Comparison of ENCODE assay signal across 10 cellular contexts in the genomic region with DNA sequence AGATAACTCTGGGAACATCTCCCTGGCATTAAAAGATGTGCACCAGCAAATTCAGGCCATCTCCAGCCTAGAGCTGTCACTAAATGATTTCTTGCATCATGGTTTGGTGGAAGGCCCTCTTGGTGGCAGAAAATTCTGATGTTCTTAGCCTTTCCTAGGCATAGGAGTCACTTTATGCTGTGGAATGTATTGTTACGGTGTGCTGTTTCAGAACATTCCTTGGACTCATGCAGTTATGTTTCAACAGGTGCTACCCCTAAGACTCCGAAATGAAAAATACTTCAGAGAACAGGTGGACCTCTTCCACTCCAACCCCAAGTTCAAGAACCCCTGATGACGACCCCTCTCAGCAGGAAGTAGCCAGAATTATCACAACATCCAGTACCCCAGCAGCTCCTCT. TPM values are rescaled to one million over a fixed set of nuclear protein-coding genes. Genes with fewer than 3 reads are reported as not detected.
DNase-seq lines count a peak whose midpoint lies in the region; ATAC-seq and TF ChIP-seq lines count a peak whose summit lies in the region.
"Had no signal": no experiment of that assay in that cellular context is flagged by ENCODE, and none has a peak within 500 bp of the region (broad histone marks: within the 10 kb centered on the region; RNA-seq: fewer than 3 reads in every experiment).

No MANE protein-coding gene starts in this region.

- H3K4me3 ChIP-seq in skeletal muscle satellite cell (ENCODE audit: low read length) (peak overlapping the region; percentile 19), body of pancreas (no peak overlapping the region)

- TF ChIP-seq POLR2A in body of pancreas (IDR thresholded peaks at IDR 0.05) = no peak

- no peak overlapping the region for H3K27ac Mint-ChIP-seq in stimulated activated naive CD8-positive, alpha-beta T cell treated with anti-CD3 and anti-CD28 coated beads, Interleukin-15, amount 100 ng/mL, for 72 hours
- H3K27ac Mint-ChIP-seq: activated T-cell treated with anti-CD3 and anti-CD28 coated beads, Interleukin-2, amount 50 U/mL, for 24 hours had no signal

- no peak for DNase-seq in GM13977 (ENCODE audit: low spot score)
- DNase-seq in OCI-M1 (lab: John Stamatoyannopoulos, UW) = peak; percentile 16
- peak in 1 of 2 donors; percentile 45 for DNase-seq in foreskin keratinocyte
- DNase-seq in stimulated activated naive CD8-positive, alpha-beta T cell treated with anti-CD3 and anti-CD28 coated beads, Interleukin-15, amount 100 ng/mL, for 72 hours = no peak
- no peak for DNase-seq in putamen (ENCODE audit: low spot score)
- DNase-seq in body of pancreas = no peak
- DNase-seq in activated naive CD4-positive, alpha-beta T cell (lab: John Stamatoyannopoulos, UW) = no peak
- DNase-seq: activated T-cell treated with anti-CD3 and anti-CD28 coated beads, Interleukin-2, amount 50 U/mL, for 24 hours; MV-4-11 had no signal

- peak overlapping the region; percentile 40 for H3K9ac ChIP-seq in skeletal muscle satellite cell (ENCODE audit: low read depth, low read length)

- peak overlapping the region; percentile 39 for H3K4me2 ChIP-seq in skeletal muscle satellite cell (ENCODE audit: low read length)

- H3K27me3 ChIP-seq in foreskin keratinocyte (no peaks in the 10 kb centered on the region), skeletal muscle satellite cell (ENCODE audit: control insufficient read depth, insufficient read depth, low read length) (no peaks in the 10 kb centered on the region), body of pancreas (no peaks in the 10 kb centered on the region)

- peaks cover 1 to 4% of the 10 kb centered on the region in 2 donors for H3K9me3 Mint-ChIP-seq in stimulated activated naive CD8-positive, alpha-beta T cell treated with anti-CD3 and anti-CD28 coated beads, Interleukin-15, amount 100 ng/mL, for 72 hours

- no peaks in the 10 kb centered on the region for H3K27me3 Mint-ChIP-seq in stimulated activated naive CD8-positive, alpha-beta T cell treated with anti-CD3 and anti-CD28 coated beads, Interleukin-15, amount 100 ng/mL, for 72 hours
- H3K27me3 Mint-ChIP-seq: activated T-cell treated with anti-CD3 and anti-CD28 coated beads, Interleukin-2, amount 50 U/mL, for 24 hours had no signal

- H3K27ac ChIP-seq in foreskin keratinocyte = no peak overlapping the region
- no peak overlapping the region for H3K27ac ChIP-seq in body of pancreas

- peak; percentile 33 for ATAC-seq in foreskin keratinocyte
- no peak for ATAC-seq in stimulated activated naive CD8-positive, alpha-beta T cell treated with anti-CD3 and anti-CD28 coated beads, Interleukin-15, amount 100 ng/mL, for 72 hours
- ATAC-seq in body of pancreas = no peak

- in situ Hi-C loops in GM13977 (cut with MboI; ENCODE audit: low pct_unique_long_range_greater_than_20kb, low sequenced_read_pairs, unreplicated experiment) = no loop called here

- peaks cover 6% of the 10 kb centered on the region for H3K4me1 Mint-ChIP-seq in stimulated activated naive CD8-positive, alpha-beta T cell treated with anti-CD3 and anti-CD28 coated beads, Interleukin-15, amount 100 ng/mL, for 72 hours

- no peaks in the 10 kb centered on the region for H3K4me1 ChIP-seq in foreskin keratinocyte
- peaks cover 21% of the 10 kb centered on the region for H3K4me1 ChIP-seq in skeletal muscle satellite cell (ENCODE audit: control insufficient read depth, insufficient read depth, low read length)
- H3K4me1 ChIP-seq in body of pancreas = peaks cover 13% of the 10 kb centered on the region

- no peaks in the 10 kb centered on the region for H3K9me3 ChIP-seq in skeletal muscle satellite cell (replicated peaks; ENCODE audit: low read length)
- no peaks in the 10 kb centered on the region for H3K9me3 ChIP-seq in body of pancreas

- intact Hi-C loops in body of pancreas (cut with DNase I) = no loop called here

- 55% methylated on average over 3 of the region's 3 CpGs for WGBS in body of pancreas, 2 donors

- H3K4me3 Mint-ChIP-seq in stimulated activated naive CD8-positive, alpha-beta T cell treated with anti-CD3 and anti-CD28 coated beads, Interleukin-15, amount 100 ng/mL, for 72 hours = no peak overlapping the region
- H3K4me3 Mint-ChIP-seq: activated T-cell treated with anti-CD3 and anti-CD28 coated beads, Interleukin-2, amount 50 U/mL, for 24 hours had no signal

- peak; percentile 27 for TF ChIP-seq CTCF in GM13977 (IDR thresholded peaks at IDR 0.05; ENCODE audit: extremely low read depth, insufficient read depth, missing control alignments)
- peak; percentile 52 for TF ChIP-seq CTCF in foreskin keratinocyte (conservative IDR thresholded peaks at IDR 0.05)
- peak in 1 of 7 experiments; percentile 9 for TF ChIP-seq CTCF in body of pancreas (IDR thresholded peaks at IDR 0.05)

- H3K36me3 ChIP-seq in skeletal muscle satellite cell (ENCODE audit: insufficient read depth, low read length) (no peaks in the 10 kb centered on the region), body of pancreas (replicated peaks in 1 of 2; ENCODE audit: insufficient read depth in 1 of 2, low read depth in 2 of 2) (no peaks in the 10 kb centered on the region)

RNA-seq across cellular contexts. Expression of gene PAPSS1, which starts 20.3 kb away (rescaled TPM):
- total RNA-seq in foreskin keratinocyte (67.6 and 73.4 TPM in 2 replicates), body of pancreas (10 to 100 TPM; 15.8 to 42.3 TPM)
- polyA plus RNA-seq in foreskin keratinocyte = 36.2 and 38.9 TPM in 2 replicates
- total RNA-seq in skeletal muscle satellite cell (2012; rRNA removed) = 34.7 and 47.9 TPM in 2 replicates
